8 cellular contexts compared by ENCODE assay signal in genomic region chr9:100602302-100602930, GRCh38. TPM values are rescaled to one million over a fixed set of nuclear protein-coding genes. Genes with fewer than 3 reads are reported as not detected.
A peak's percentile ranks its signal among the peaks of the same experiment; 100 is the strongest.
DNase-seq lines count a peak whose midpoint lies in the region; ATAC-seq and TF ChIP-seq lines count a peak whose summit lies in the region.

No MANE protein-coding gene starts in this region.

- H3K36me3 ChIP-seq in GM06990 (ENCODE audit: control insufficient read depth, insufficient read depth, low read length) = no peaks in the 10 kb centered on the region

- no peak overlapping the region for H3K4me3 ChIP-seq in GM06990 (replicated peaks; ENCODE audit: low read depth, low read length)

- H3K4me3 Mint-ChIP-seq in glutamatergic neuron (ENCODE audit: unreplicated experiment) = no peak overlapping the region

- DNase-seq in GM06990 (ENCODE audit: extremely low read depth, insufficient read length) (no peak), NCI-H1436 treated with DMSO at 0.1 percent for 48 hours (lab: John Stamatoyannopoulos, UW) (peak; percentile 27), glutamatergic neuron (no peak), stromal cell of bone marrow (ENCODE audit: low read depth) (peak; percentile 23)
- no peak for DNase-seq in stimulated activated CD4-positive, alpha-beta T cell treated with anti-CD3 and anti-CD28 coated beads, Interleukin-1b, Interleukin-23, amount 100 ng/mL, for 48 hours
- DNase-seq in activated CD8-positive, alpha-beta memory T cell treated with anti-CD3 and anti-CD28 coated beads for 24 hours = no peak

- H3K27ac Mint-ChIP-seq in glutamatergic neuron (ENCODE audit: unreplicated experiment) = no peak overlapping the region

- peaks cover 3% of the 10 kb centered on the region for H3K9me3 Mint-ChIP-seq in glutamatergic neuron (ENCODE audit: unreplicated experiment)

- peaks cover 2% of the 10 kb centered on the region for H3K27me3 Mint-ChIP-seq in glutamatergic neuron (ENCODE audit: unreplicated experiment)

- peaks cover 3% of the 10 kb centered on the region for H3K4me1 Mint-ChIP-seq in glutamatergic neuron (ENCODE audit: low read depth, unreplicated experiment)

- ATAC-seq in SK-N-SH treated with all-trans-retinoic acid at 6 μM for 48 hours = peak; percentile 68
- ATAC-seq in GM21825 (IDR thresholded peaks at IDR 0.05; ENCODE audit: unreplicated experiment) = no peak

- no peaks in the 10 kb centered on the region for H3K36me3 Mint-ChIP-seq in glutamatergic neuron (ENCODE audit: unreplicated experiment)

- no peaks in the 10 kb centered on the region; the same call in 1 of the 2 replicates for H3K27me3 ChIP-seq in GM06990 (replicated peaks; ENCODE audit: control insufficient read depth, insufficient read depth, low read length)

- TF ChIP-seq CTCF in GM06990 (IDR thresholded peaks at IDR 0.05; ENCODE audit: insufficient read depth, low read length, poor library complexity, severe bottlenecking) (peak; percentile 52), glutamatergic neuron (IDR thresholded peaks at IDR 0.05; ENCODE audit: partially characterized antibody, unreplicated experiment) (peak; percentile 73)

TF ChIP-seq in SK-N-SH treated with all-trans-retinoic acid at 6 μM for 48 hours, 23 proteins besides CTCF, POLR2A, EP300 and RAD21:
- TF ChIP-seq TCF4 (CRISPR knock-in tag; IDR thresholded peaks at IDR 0.05; ENCODE audit: borderline replicate concordance) (no peak), ISL1 (CRISPR knock-in tag; IDR thresholded peaks at IDR 0.05) (no peak), BACH2 (CRISPR knock-in tag; IDR thresholded peaks at IDR 0.05; ENCODE audit: borderline replicate concordance) (no peak), TOX (CRISPR knock-in tag; IDR thresholded peaks at IDR 0.05; ENCODE audit: borderline replicate concordance) (no peak), ZFP3 (CRISPR knock-in tag; IDR thresholded peaks at IDR 0.05) (no peak), CSRNP3 (CRISPR knock-in tag; IDR thresholded peaks at IDR 0.05) (no peak), GLIS3 (CRISPR knock-in tag; IDR thresholded peaks at IDR 0.05) (no peak), SNAI2 (CRISPR knock-in tag; IDR thresholded peaks at IDR 0.05) (no peak), CSDC2 (CRISPR knock-in tag; IDR thresholded peaks at IDR 0.05) (no peak), ZNF8 (CRISPR knock-in tag; IDR thresholded peaks at IDR 0.05) (no peak), ZFP30 (CRISPR knock-in tag; IDR thresholded peaks at IDR 0.05) (no peak)
- TF ChIP-seq, protein P1, sequence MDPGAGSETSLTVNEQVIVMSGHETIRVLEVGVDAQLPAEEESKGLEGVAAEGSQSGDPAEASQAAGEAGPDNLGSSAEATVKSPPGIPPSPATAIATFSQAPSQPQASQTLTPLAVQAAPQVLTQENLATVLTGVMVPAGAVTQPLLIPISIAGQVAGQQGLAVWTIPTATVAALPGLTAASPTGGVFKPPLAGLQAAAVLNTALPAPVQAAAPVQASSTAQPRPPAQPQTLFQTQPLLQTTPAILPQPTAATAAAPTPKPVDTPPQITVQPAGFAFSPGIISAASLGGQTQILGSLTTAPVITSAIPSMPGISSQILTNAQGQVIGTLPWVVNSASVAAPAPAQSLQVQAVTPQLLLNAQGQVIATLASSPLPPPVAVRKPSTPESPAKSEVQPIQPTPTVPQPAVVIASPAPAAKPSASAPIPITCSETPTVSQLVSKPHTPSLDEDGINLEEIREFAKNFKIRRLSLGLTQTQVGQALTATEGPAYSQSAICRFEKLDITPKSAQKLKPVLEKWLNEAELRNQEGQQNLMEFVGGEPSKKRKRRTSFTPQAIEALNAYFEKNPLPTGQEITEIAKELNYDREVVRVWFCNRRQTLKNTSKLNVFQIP (CRISPR knock-in tag; IDR thresholded peaks at IDR 0.05; ENCODE audit: borderline replicate concordance, low read depth) = no peak
- TF ChIP-seq, protein P2, sequence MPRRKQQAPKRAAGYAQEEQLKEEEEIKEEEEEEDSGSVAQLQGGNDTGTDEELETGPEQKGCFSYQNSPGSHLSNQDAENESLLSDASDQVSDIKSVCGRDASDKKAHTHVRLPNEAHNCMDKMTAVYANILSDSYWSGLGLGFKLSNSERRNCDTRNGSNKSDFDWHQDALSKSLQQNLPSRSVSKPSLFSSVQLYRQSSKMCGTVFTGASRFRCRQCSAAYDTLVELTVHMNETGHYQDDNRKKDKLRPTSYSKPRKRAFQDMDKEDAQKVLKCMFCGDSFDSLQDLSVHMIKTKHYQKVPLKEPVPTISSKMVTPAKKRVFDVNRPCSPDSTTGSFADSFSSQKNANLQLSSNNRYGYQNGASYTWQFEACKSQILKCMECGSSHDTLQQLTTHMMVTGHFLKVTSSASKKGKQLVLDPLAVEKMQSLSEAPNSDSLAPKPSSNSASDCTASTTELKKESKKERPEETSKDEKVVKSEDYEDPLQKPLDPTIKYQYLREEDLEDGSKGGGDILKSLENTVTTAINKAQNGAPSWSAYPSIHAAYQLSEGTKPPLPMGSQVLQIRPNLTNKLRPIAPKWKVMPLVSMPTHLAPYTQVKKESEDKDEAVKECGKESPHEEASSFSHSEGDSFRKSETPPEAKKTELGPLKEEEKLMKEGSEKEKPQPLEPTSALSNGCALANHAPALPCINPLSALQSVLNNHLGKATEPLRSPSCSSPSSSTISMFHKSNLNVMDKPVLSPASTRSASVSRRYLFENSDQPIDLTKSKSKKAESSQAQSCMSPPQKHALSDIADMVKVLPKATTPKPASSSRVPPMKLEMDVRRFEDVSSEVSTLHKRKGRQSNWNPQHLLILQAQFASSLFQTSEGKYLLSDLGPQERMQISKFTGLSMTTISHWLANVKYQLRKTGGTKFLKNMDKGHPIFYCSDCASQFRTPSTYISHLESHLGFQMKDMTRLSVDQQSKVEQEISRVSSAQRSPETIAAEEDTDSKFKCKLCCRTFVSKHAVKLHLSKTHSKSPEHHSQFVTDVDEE (CRISPR knock-in tag; IDR thresholded peaks at IDR 0.05) = no peak

RNA-seq across cellular contexts. Expression of gene CAVIN4, which starts 24.5 kb away (rescaled TPM):
- total RNA-seq in glutamatergic neuron (ENCODE audit: unreplicated experiment) = 32.9 TPM

Comparison
In these comparisons a context has a peak if more than half of its experiments do, and no peak if none do; other contexts are left out.
1. DNase-seq: peak in NCI-H1436 treated with DMSO at 0.1 percent for 48 hours (single experiment) and stromal cell of bone marrow (single experiment); none in GM06990 (single experiment), glutamatergic neuron (single experiment), stimulated activated CD4-positive, alpha-beta T cell treated with anti-CD3 and anti-CD28 coated beads, Interleukin-1b, Interleukin-23, amount 100 ng/mL, for 48 hours (single experiment) and activated CD8-positive, alpha-beta memory T cell treated with anti-CD3 and anti-CD28 coated beads for 24 hours (single experiment).